In genomic region chr1:43958351-43959255, GRCh38 we compare ENCODE assay signal across 1 cellular context.
A peak's percentile ranks its signal among the peaks of the same experiment; 100 is the strongest.
TF ChIP-seq lines count a peak whose summit lies in the region.

No MANE protein-coding gene starts in this region.

TF ChIP-seq in HEK293, 187 proteins besides CTCF, POLR2A, EP300 and RAD21 (continued from another document):
- TF ChIP-seq ZBTB10 (tag by site-specific recombination; IDR thresholded peaks at IDR 0.05) (no peak), ZNF324 (tag by site-specific recombination; IDR thresholded peaks at IDR 0.05) (peak; percentile 56; the same call in 1 of the 2 replicates), GLIS1 (tag by site-specific recombination; IDR thresholded peaks at IDR 0.05) (peak; percentile 96), ZNF548 (tag by site-specific recombination; IDR thresholded peaks at IDR 0.05) (no peak), ZNF529 (tag by site-specific recombination; IDR thresholded peaks at IDR 0.05; ENCODE audit: insufficient replicate concordance) (no peak), ZNF19 (tag by site-specific recombination; IDR thresholded peaks at IDR 0.05; ENCODE audit: low read depth) (no peak), ZNF776 (tag by site-specific recombination; IDR thresholded peaks at IDR 0.05; ENCODE audit: borderline replicate concordance) (no peak), KLF17 (tag by site-specific recombination; IDR thresholded peaks at IDR 0.05) (peak; percentile 55; the same call in 1 of the 2 replicates), ZNF366 (tag by site-specific recombination; conservative IDR thresholded peaks at IDR 0.05) (peak; percentile 68)
